8 cellular contexts compared by ENCODE assay signal in genomic region chrX:57591284-57592158, GRCh38. TPM values are rescaled to one million over a fixed set of nuclear protein-coding genes. Genes with fewer than 3 reads are reported as not detected.
DNase-seq lines count a peak whose midpoint lies in the region; ATAC-seq and TF ChIP-seq lines count a peak whose summit lies in the region.
"Not testable (repeated sequence)": the region's sequence is repeated elsewhere in the genome, so short reads cannot be mapped to it uniquely, and the experiment has no call there.

Gene ZXDB, plus strand, starts transcription at chrX:57592011. Its CDS starts 38 bp downstream, at chrX:57592049.

- not testable (repeated sequence) for H3K9me3 ChIP-seq in MM.1S (replicated peaks; ENCODE audit: insufficient read depth, low read length); WERI-Rb-1 (ENCODE audit: severe bottlenecking)

- peak within 1 kb of the TSS; percentile 58 for H2AFZ ChIP-seq in MM.1S (ENCODE audit: low read length)

- H3K27ac Mint-ChIP-seq in immature natural killer cell = peak within 1 kb of the TSS; percentile 89 to 97 (median 92)

- DNase-seq in AG09309 (ENCODE audit: low read depth); MM.1S; WERI-Rb-1; coronary artery (ENCODE audit: low spot score); pulmonary artery endothelial cell (ENCODE audit: low read depth, low spot score): not testable (repeated sequence)
- DNase-seq in immature natural killer cell = peak; percentile 24 to 38 (median 24)

- TF ChIP-seq CTCF in AG09309 (IDR thresholded peaks at IDR 0.05; ENCODE audit: control insufficient read depth, insufficient read depth, low read depth, low read length, missing control alignments); MM.1S (IDR thresholded peaks at IDR 0.05; ENCODE audit: low read length); WERI-Rb-1 (IDR thresholded peaks at IDR 0.05; ENCODE audit: low read depth, low read length); coronary artery (IDR thresholded peaks at IDR 0.05): not testable (repeated sequence)

- peak; percentile 56 for ATAC-seq in GM18909 (IDR thresholded peaks at IDR 0.05; ENCODE audit: poor library complexity, unreplicated experiment)
- peak; percentile 56 for ATAC-seq in HG02884 (IDR thresholded peaks at IDR 0.05; ENCODE audit: unreplicated experiment)

- peaks cover 31 to 41% of the 10 kb centered on the region in 2 donors for H3K4me1 Mint-ChIP-seq in immature natural killer cell

- H3K4me1 ChIP-seq in MM.1S (ENCODE audit: low read length) = not testable (repeated sequence)

- H3K9me3 Mint-ChIP-seq in immature natural killer cell = not testable (repeated sequence)

- H3K27me3 ChIP-seq in MM.1S (replicated peaks; ENCODE audit: insufficient read depth, low read length); WERI-Rb-1 (ENCODE audit: insufficient read depth, low read depth, severe bottlenecking): not testable (repeated sequence)

- H3K27ac ChIP-seq in MM.1S (ENCODE audit: low read length) = not testable (repeated sequence)
- H3K27ac ChIP-seq in WERI-Rb-1 (peak within 1 kb of the TSS; percentile 78), coronary artery (peak within 1 kb of the TSS; percentile 95 to 98)

- peak within 1 kb of the TSS; percentile 76 to 88 (median 83) for H3K4me3 Mint-ChIP-seq in immature natural killer cell

- not testable (repeated sequence) for H3K36me3 Mint-ChIP-seq in immature natural killer cell

- peak within 1 kb of the TSS; percentile 37 for H3K4me3 ChIP-seq in AG09309 (ENCODE audit: control insufficient read depth, low read depth, low read length)
- peak within 1 kb of the TSS; percentile 26; the same call in 1 of the 2 replicates for H3K4me3 ChIP-seq in MM.1S (ENCODE audit: low read length)
- peak within 1 kb of the TSS; percentile 18 for H3K4me3 ChIP-seq in WERI-Rb-1 (ENCODE audit: low read depth, low read length)
- H3K4me3 ChIP-seq in coronary artery = peak within 1 kb of the TSS; percentile 76

- not testable (repeated sequence) for H3K36me3 ChIP-seq in MM.1S (replicated peaks; ENCODE audit: insufficient read depth, low read length); WERI-Rb-1

- H3F3A ChIP-seq in MM.1S (ENCODE audit: insufficient read depth, low read length) = not testable (repeated sequence)

- H4K20me1 ChIP-seq in MM.1S (ENCODE audit: insufficient read depth, low read length) = not testable (repeated sequence)

- H3K9me2 ChIP-seq in MM.1S (replicated peaks; ENCODE audit: insufficient read depth, low read length) = not testable (repeated sequence)

- peak within 1 kb of the TSS; percentile 39; the same call in 1 of the 2 replicates for H3K9ac ChIP-seq in MM.1S (ENCODE audit: low read length)

- H3K4me2 ChIP-seq in MM.1S (ENCODE audit: low read depth, low read length) = peak within 1 kb of the TSS; percentile 48; the same call in 1 of the 2 replicates

- H3K79me2 ChIP-seq in MM.1S (ENCODE audit: low read length) = not testable (repeated sequence)

- H3K27me3 Mint-ChIP-seq in immature natural killer cell (ENCODE audit: low read depth in 3 of 3) = not testable (repeated sequence)

RNA-seq across cellular contexts. Expression of gene ZXDB, which starts in this region (rescaled TPM):
- 1 to 10 TPM; 1.3 to 5.6 (median 3.5) TPM for polyA plus RNA-seq in immature natural killer cell
- 14.0 and 17.0 TPM in 2 replicates for total RNA-seq in pulmonary artery endothelial cell

Comparison
In these comparisons a context has a peak if more than half of its experiments do, and no peak if none do; other contexts are left out.
1. H3K4me3 ChIP-seq: peak in every context shown above with its lines; median percentile 76 in coronary artery; 37 in AG09309; 26 in MM.1S; 18 in WERI-Rb-1.